In the genomic region with DNA sequence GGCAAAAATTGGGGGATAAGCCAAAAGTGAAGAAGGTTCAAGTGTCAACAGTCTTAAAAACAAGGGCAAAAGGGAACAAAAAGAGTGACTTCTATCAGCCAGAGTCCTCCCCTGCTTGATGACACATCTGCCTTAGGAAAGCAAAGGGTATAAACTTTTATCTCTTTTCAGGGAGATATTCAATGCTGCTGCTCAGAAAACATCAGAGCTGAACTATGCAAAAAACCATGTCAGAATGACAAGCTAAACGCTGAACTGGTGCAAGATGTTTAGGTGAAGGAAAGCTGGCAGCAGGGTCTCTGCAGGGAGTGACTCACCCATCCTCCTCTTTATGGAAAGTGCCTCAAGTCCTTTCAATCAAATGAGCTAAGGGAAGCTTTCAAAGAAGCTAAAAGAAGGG, we compare ENCODE assay signal across 15 cellular contexts. TPM values are rescaled to one million over a fixed set of nuclear protein-coding genes. Genes with fewer than 3 reads are reported as not detected.
DNase-seq lines count a peak whose midpoint lies in the region; ATAC-seq and TF ChIP-seq lines count a peak whose summit lies in the region.
"Had no signal": no experiment of that assay in that cellular context is flagged by ENCODE, and none has a peak within 500 bp of the region (broad histone marks: within the 10 kb centered on the region; RNA-seq: fewer than 3 reads in every experiment).

No MANE protein-coding gene starts in this region.

- H3K9me3 Mint-ChIP-seq in HFFc6 = no peaks in the 10 kb centered on the region
- H3K9me3 Mint-ChIP-seq: effector memory CD8-positive, alpha-beta T cell; immature natural killer cell had no signal

- ATAC-seq in HG03354 (IDR thresholded peaks at IDR 0.05; ENCODE audit: poor library complexity, severe bottlenecking, unreplicated experiment) (no peak), GM21447 (IDR thresholded peaks at IDR 0.05; ENCODE audit: unreplicated experiment) (no peak)
- ATAC-seq: effector memory CD8-positive, alpha-beta T cell; Right ventricle myocardium inferior had no signal

- POLR2A ChIA-PET in A673 (lab: Charles Lee; ENCODE audit: low non-redundant PET) = interaction anchor here (0.6 kb wide), 2 partner anchors 90 to 151 kb away, joined by 4 to 11 read pairs; no protein-coding TSS in a partner anchor

- H3K27me3 Mint-ChIP-seq in HFFc6 (ENCODE audit: insufficient read depth) = no peaks in the 10 kb centered on the region
- H3K27me3 Mint-ChIP-seq: effector memory CD8-positive, alpha-beta T cell had no signal

- H3K36me3 Mint-ChIP-seq in HFFc6 (ENCODE audit: low read depth) = peaks cover 14% of the 10 kb centered on the region

- H3K36me3 ChIP-seq in A673 (ENCODE audit: insufficient read depth, low read length, poor library complexity, severe bottlenecking) = peaks cover 16% of the 10 kb centered on the region

- intact Hi-C loops in A673 (cut with micrococcal nuclease; ENCODE audit: unreplicated experiment) = loop anchor here (10.0 kb wide), 1 partner anchor 562 kb away; no protein-coding TSS in a partner anchor

- TF ChIP-seq CTCF in A673 (conservative IDR thresholded peaks at IDR 0.05; ENCODE audit: low read depth, low read length) (no peak), HFFc6 (IDR thresholded peaks at IDR 0.05) (no peak)

- CTCF ChIA-PET in A673 (lab: Charles Lee) = interaction anchor here (0.6 to 1.3 kb wide), 5 partner anchors 13 to 434 kb away, joined by 3 to 6 read pairs (median 4); no protein-coding TSS in a partner anchor

- H3K27me3 ChIP-seq in A673 (replicated peaks; ENCODE audit: insufficient read depth, low read depth, low read length, poor library complexity) = no peaks in the 10 kb centered on the region

- no TSS peak for BruUV-seq in A673 (replicated peaks; lab: Mats Ljungman, UMichigan)

- DNase-seq in A673 (ENCODE audit: low spot score) (peak; percentile 64), HFFc6 (peak; percentile 57), astrocyte of the hippocampus (ENCODE audit: low read depth, low spot score) (peak; percentile 79), kidney glomerular epithelial cell (lab: John Stamatoyannopoulos, UW) (peak; percentile 17), AML-193 (lab: John Stamatoyannopoulos, UW) (no peak), NCI-H2029 treated with DMSO at 0.1 percent for 48 hours (lab: John Stamatoyannopoulos, UW) (no peak)
- DNase-seq: activated CD4-positive, CD25-positive, alpha-beta regulatory T cell treated with anti-CD3 and anti-CD28 coated beads, Interleukin-2, amount 50 U/mL, for 72 hours; activated gamma-delta T cell; effector memory CD8-positive, alpha-beta T cell; immature natural killer cell; NCI-H2171 had no signal

- H3K4me1 Mint-ChIP-seq in HFFc6 (ENCODE audit: low read depth) = peaks cover 31% of the 10 kb centered on the region
- H3K4me1 Mint-ChIP-seq: immature natural killer cell had no signal

- H3K4me1 ChIP-seq in A673 (ENCODE audit: insufficient read depth, low read length, poor library complexity, severe bottlenecking) = peaks cover 22% of the 10 kb centered on the region

- H3K4me3 ChIP-seq in A673 (ENCODE audit: low read depth, low read length, poor library complexity, severe bottlenecking) = no peak overlapping the region
- H3K4me3 ChIP-seq: thoracic aorta had no signal

- H3K4me3 Mint-ChIP-seq in HFFc6 = peak overlapping the region; percentile 44
- H3K4me3 Mint-ChIP-seq: effector memory CD8-positive, alpha-beta T cell; immature natural killer cell had no signal

- no peaks in the 10 kb centered on the region for H3K9me3 ChIP-seq in A673 (ENCODE audit: low read depth, low read length, poor library complexity, severe bottlenecking)
- H3K9me3 ChIP-seq: thoracic aorta had no signal

- H3K27ac ChIP-seq in A673 (ENCODE audit: low read depth, low read length, poor library complexity, severe bottlenecking) = peak overlapping the region; percentile 59
- H3K27ac ChIP-seq: thoracic aorta had no signal

- H3K27ac Mint-ChIP-seq in HFFc6 = peak overlapping the region; percentile 89
- H3K27ac Mint-ChIP-seq: effector memory CD8-positive, alpha-beta T cell; immature natural killer cell had no signal

RNA-seq across cellular contexts. Expression of gene ALG9, which starts 24.7 kb away (rescaled TPM):
- 56.8 and 61.0 TPM in 2 replicates for total RNA-seq in A673 (2021)
- total RNA-seq in HFFc6 (2021; fragmentation: NEBNext Ultra II Directional; extraction: Animal tissue kit (Norgen Biotek cat#: 25700)) = 10 to 100 TPM; 31.1 to 44.2 (median 36.5) TPM

RNA-seq across cellular contexts. Expression of gene FDXACB1, which starts 32.3 kb away (rescaled TPM):
- 5.4 TPM in 2 replicates for total RNA-seq in A673 (2021)
- total RNA-seq in HFFc6 (2021; fragmentation: NEBNext Ultra II Directional; extraction: Animal tissue kit (Norgen Biotek cat#: 25700)) = 1 to 10 TPM; 1.4 to 2.4 (median 2.0) TPM

RNA-seq across cellular contexts. Expression of gene CFAP68, which starts 32.7 kb away (rescaled TPM):
- total RNA-seq in A673 (2021) = 16.5 and 16.9 TPM in 2 replicates
- 10 to 100 TPM; 10.3 to 15.6 (median 12.5) TPM for total RNA-seq in HFFc6 (2021; fragmentation: NEBNext Ultra II Directional; extraction: Animal tissue kit (Norgen Biotek cat#: 25700))

Comparison
In these comparisons a context has a peak if more than half of its experiments do, and no peak if none do; other contexts are left out.
1. DNase-seq: peak in A673 (single experiment), HFFc6 (single experiment), astrocyte of the hippocampus (single experiment) and kidney glomerular epithelial cell (single experiment); none in AML-193 (0 of 2) and NCI-H2029 treated with DMSO at 0.1 percent for 48 hours (single experiment).